In genomic region chr11:63871962-63872832, GRCh38 we compare ENCODE assay signal across 8 cellular contexts. TPM values are rescaled to one million over a fixed set of nuclear protein-coding genes. Genes with fewer than 3 reads are reported as not detected.
DNase-seq lines count a peak whose midpoint lies in the region; ATAC-seq lines count a peak whose summit lies in the region.

No MANE protein-coding gene starts in this region.

- DNase-seq in DMS153 (lab: John Stamatoyannopoulos, UW) = peak; percentile 74
- DNase-seq in NOMO-1 treated with DMSO at 0.1 percent for 48 hours (lab: John Stamatoyannopoulos, UW; ENCODE audit: unreplicated experiment) = peak; percentile 99
- peak; percentile 22 to 65 for DNase-seq in activated naive CD4-positive, alpha-beta T cell treated with anti-CD3 and anti-CD28 coated beads, Interleukin-2, amount 50 U/mL, for 72 hours (ENCODE audit: low spot score in 2 of 2)
- peak; percentile 92 for DNase-seq in globus pallidus (ENCODE audit: low spot score)
- peak; percentile 80 for DNase-seq in occipital lobe (lab: John Stamatoyannopoulos, UW)
- no peak for DNase-seq in stimulated activated naive CD4-positive, alpha-beta T cell treated with Interleukin-2 at 50 U/mL for 16 hours (lab: John Stamatoyannopoulos, UW)

- H3K27ac Mint-ChIP-seq in activated naive CD4-positive, alpha-beta T cell treated with anti-CD3 and anti-CD28 coated beads, Interleukin-2, amount 50 U/mL, for 72 hours = no peak overlapping the region

- peaks cover 0 to 22% of the 10 kb centered on the region in 2 donors for H3K36me3 Mint-ChIP-seq in activated naive CD4-positive, alpha-beta T cell treated with anti-CD3 and anti-CD28 coated beads, Interleukin-2, amount 50 U/mL, for 72 hours

- no peaks in the 10 kb centered on the region for H3K9me3 Mint-ChIP-seq in activated naive CD4-positive, alpha-beta T cell treated with anti-CD3 and anti-CD28 coated beads, Interleukin-2, amount 50 U/mL, for 72 hours

- ATAC-seq in GM19324 (IDR thresholded peaks at IDR 0.05; ENCODE audit: low FRiP score, unreplicated experiment) (peak; percentile 71), HG03280 (IDR thresholded peaks at IDR 0.05; ENCODE audit: unreplicated experiment) (peak; percentile 87)
- ATAC-seq in activated naive CD4-positive, alpha-beta T cell treated with anti-CD3 and anti-CD28 coated beads, Interleukin-2, amount 50 U/mL, for 72 hours = peak; percentile 83 to 87

RNA-seq across cellular contexts. Expression of gene MARK2, which starts 33.3 kb away (rescaled TPM):
- 10 to 100 TPM; 26.6 to 30.6 TPM for total RNA-seq in activated naive CD4-positive, alpha-beta T cell treated with anti-CD3 and anti-CD28 coated beads, Interleukin-2, amount 50 U/mL, for 72 hours
- 10.8 TPM for total RNA-seq in occipital lobe

RNA-seq across cellular contexts. Expression of gene RCOR2, which starts 44.8 kb away (rescaled TPM):
- under 1 TPM; 0.09 to 0.99 TPM for total RNA-seq in activated naive CD4-positive, alpha-beta T cell treated with anti-CD3 and anti-CD28 coated beads, Interleukin-2, amount 50 U/mL, for 72 hours
- total RNA-seq in occipital lobe = 9.5 TPM

RNA-seq across cellular contexts. Expression of gene SPINDOC, which starts 58.9 kb away (rescaled TPM):
- total RNA-seq in activated naive CD4-positive, alpha-beta T cell treated with anti-CD3 and anti-CD28 coated beads, Interleukin-2, amount 50 U/mL, for 72 hours = 10 to 100 TPM; 30.8 to 39.0 TPM
- 12.2 TPM for total RNA-seq in occipital lobe
